29 cellular contexts compared by ENCODE assay signal in genomic region chr6:164133095-164133494, GRCh38.
A peak's percentile ranks its signal among the peaks of the same experiment; 100 is the strongest.
DNase-seq lines count a peak whose midpoint lies in the region; ATAC-seq and TF ChIP-seq lines count a peak whose summit lies in the region.
"Had no signal": no experiment of that assay in that cellular context is flagged by ENCODE, and none has a peak within 500 bp of the region (broad histone marks: within the 10 kb centered on the region; RNA-seq: fewer than 3 reads in every experiment).

No MANE protein-coding gene starts in this region.

- peak; percentile 21 for DNase-seq in NCI-H510A treated with DMSO at 0.1 percent for 48 hours (lab: John Stamatoyannopoulos, UW)
- no peak for DNase-seq in NCI-H510A (lab: John Stamatoyannopoulos, UW)
- peak; percentile 20 for DNase-seq in OCI-M1 (lab: John Stamatoyannopoulos, UW)
- peak; percentile 20 for DNase-seq in fibroblast of mammary gland (ENCODE audit: low read depth)
- DNase-seq in stimulated activated effector memory CD8-positive, alpha-beta T cell treated with anti-CD3 and anti-CD28 coated beads, Interleukin-12 subunit alpha, Interleukin-12 subunit beta, amount 100 ng/mL, for 72 hours (ENCODE audit: low spot score in 2 of 2), result no peak
- DNase-seq in NCI-H524 treated with DMSO at 0.1 percent for 48 hours (lab: John Stamatoyannopoulos, UW), result no peak
- no peak for DNase-seq in NCI-H1930 (lab: John Stamatoyannopoulos, UW)
- DNase-seq: activated CD8-positive, alpha-beta T cell treated with anti-CD3 and anti-CD28 coated beads for 36 hours; activated naive CD4-positive, alpha-beta T cell treated with anti-CD3 and anti-CD28 coated beads, Interleukin-2, amount 10 ng/mL, durations not matched to agents 7 days and 5 days; activated T-cell treated with anti-CD3 and anti-CD28 coated beads, Interleukin-2, amount 50 U/mL, for 48 hours; anterior cingulate cortex; colonic mucosa; GF-D8; H9; hippocampal formation; kidney; natural killer cell; NCI-H187 treated with DMSO at 0.1 percent for 48 hours; NCI-H446 treated with DMSO at 0.1 percent for 48 hours; posterior cingulate gyrus; SIG-M5; small intestine; stimulated activated CD4-positive, alpha-beta T cell treated with anti-CD3 and anti-CD28 coated beads, Interleukin-2, amount 100 ng/mL, for 48 hours; stimulated activated naive CD8-positive, alpha-beta T cell treated with anti-CD3 and anti-CD28 coated beads, Interleukin-15, amount 100 ng/mL, for 72 hours; WERI-Rb-1 had no signal

- peak; percentile 15 for ATAC-seq in stimulated activated effector memory CD8-positive, alpha-beta T cell treated with anti-CD3 and anti-CD28 coated beads, Interleukin-12 subunit alpha, Interleukin-12 subunit beta, amount 100 ng/mL, for 72 hours
- no peak for ATAC-seq in GM19324 (IDR thresholded peaks at IDR 0.05; ENCODE audit: low FRiP score, unreplicated experiment)
- ATAC-seq: activated CD8-positive, alpha-beta T cell treated with anti-CD3 and anti-CD28 coated beads for 36 hours; natural killer cell; stimulated activated naive CD8-positive, alpha-beta T cell treated with anti-CD3 and anti-CD28 coated beads, Interleukin-15, amount 100 ng/mL, for 72 hours had no signal

- TF ChIP-seq CTCF in fibroblast of mammary gland (conservative IDR thresholded peaks at IDR 0.05; ENCODE audit: control insufficient read depth, insufficient read depth, low read depth, low read length), result no peak

- H3K9me3 Mint-ChIP-seq in stimulated activated effector memory CD8-positive, alpha-beta T cell treated with anti-CD3 and anti-CD28 coated beads, Interleukin-12 subunit alpha, Interleukin-12 subunit beta, amount 100 ng/mL, for 72 hours, result no peaks in the 10 kb centered on the region
- H3K9me3 Mint-ChIP-seq: activated CD8-positive, alpha-beta T cell treated with anti-CD3 and anti-CD28 coated beads for 36 hours; H9; natural killer cell; stimulated activated naive CD8-positive, alpha-beta T cell treated with anti-CD3 and anti-CD28 coated beads, Interleukin-15, amount 100 ng/mL, for 72 hours; T-helper 1 cell treated with Interleukin-12 subunit alpha and Interleukin-12 subunit beta and Interleukin-4 antibody, amounts not matched to agents 30 μg/mL and 1 μg/mL, for 36 hours had no signal

- H3K36me3 Mint-ChIP-seq in stimulated activated effector memory CD8-positive, alpha-beta T cell treated with anti-CD3 and anti-CD28 coated beads, Interleukin-12 subunit alpha, Interleukin-12 subunit beta, amount 100 ng/mL, for 72 hours, result no peaks in the 10 kb centered on the region
- H3K36me3 Mint-ChIP-seq: activated naive CD4-positive, alpha-beta T cell treated with anti-CD3 and anti-CD28 coated beads, Interleukin-2, amount 10 ng/mL, durations not matched to agents 7 days and 5 days; memory B cell; natural killer cell had no signal

- no peak overlapping the region for H3K4me3 Mint-ChIP-seq in stimulated activated effector memory CD8-positive, alpha-beta T cell treated with anti-CD3 and anti-CD28 coated beads, Interleukin-12 subunit alpha, Interleukin-12 subunit beta, amount 100 ng/mL, for 72 hours
- H3K4me3 Mint-ChIP-seq: activated CD8-positive, alpha-beta T cell treated with anti-CD3 and anti-CD28 coated beads for 36 hours; activated naive CD4-positive, alpha-beta T cell treated with anti-CD3 and anti-CD28 coated beads, Interleukin-2, amount 10 ng/mL, durations not matched to agents 7 days and 5 days; H9; memory B cell; natural killer cell; stimulated activated naive CD8-positive, alpha-beta T cell treated with anti-CD3 and anti-CD28 coated beads, Interleukin-15, amount 100 ng/mL, for 72 hours; T-helper 1 cell treated with Interleukin-12 subunit alpha and Interleukin-12 subunit beta and Interleukin-4 antibody, amounts not matched to agents 30 μg/mL and 1 μg/mL, for 36 hours had no signal

- no peak overlapping the region for H3K27ac Mint-ChIP-seq in stimulated activated effector memory CD8-positive, alpha-beta T cell treated with anti-CD3 and anti-CD28 coated beads, Interleukin-12 subunit alpha, Interleukin-12 subunit beta, amount 100 ng/mL, for 72 hours
- H3K27ac Mint-ChIP-seq: activated CD8-positive, alpha-beta T cell treated with anti-CD3 and anti-CD28 coated beads for 36 hours; activated naive CD4-positive, alpha-beta T cell treated with anti-CD3 and anti-CD28 coated beads, Interleukin-2, amount 10 ng/mL, durations not matched to agents 7 days and 5 days; H9; memory B cell; natural killer cell; stimulated activated naive CD8-positive, alpha-beta T cell treated with anti-CD3 and anti-CD28 coated beads, Interleukin-15, amount 100 ng/mL, for 72 hours; T-helper 1 cell treated with Interleukin-12 subunit alpha and Interleukin-12 subunit beta and Interleukin-4 antibody, amounts not matched to agents 30 μg/mL and 1 μg/mL, for 36 hours had no signal

- H3K4me3 ChIP-seq in fibroblast of mammary gland (ENCODE audit: control insufficient read depth, low read depth, low read length), result no peak overlapping the region
- H3K4me3 ChIP-seq: BLaER1, colonic mucosa had no signal

- no peaks in the 10 kb centered on the region for H3K4me1 Mint-ChIP-seq in stimulated activated effector memory CD8-positive, alpha-beta T cell treated with anti-CD3 and anti-CD28 coated beads, Interleukin-12 subunit alpha, Interleukin-12 subunit beta, amount 100 ng/mL, for 72 hours
- H3K4me1 Mint-ChIP-seq: activated naive CD4-positive, alpha-beta T cell treated with anti-CD3 and anti-CD28 coated beads, Interleukin-2, amount 10 ng/mL, durations not matched to agents 7 days and 5 days; memory B cell; natural killer cell; stimulated activated naive CD8-positive, alpha-beta T cell treated with anti-CD3 and anti-CD28 coated beads, Interleukin-15, amount 100 ng/mL, for 72 hours had no signal

Comparison
In these comparisons a context has a peak if more than half of its experiments do, and no peak if none do; other contexts are left out.
1. DNase-seq: peak in NCI-H510A treated with DMSO at 0.1 percent for 48 hours (single experiment), OCI-M1 (single experiment) and fibroblast of mammary gland (single experiment); none in NCI-H510A (single experiment), stimulated activated effector memory CD8-positive, alpha-beta T cell treated with anti-CD3 and anti-CD28 coated beads, Interleukin-12 subunit alpha, Interleukin-12 subunit beta, amount 100 ng/mL, for 72 hours (0 of 2), NCI-H524 treated with DMSO at 0.1 percent for 48 hours (single experiment) and NCI-H1930 (0 of 2).